12 cellular contexts compared by ENCODE assay signal in the genomic region with DNA sequence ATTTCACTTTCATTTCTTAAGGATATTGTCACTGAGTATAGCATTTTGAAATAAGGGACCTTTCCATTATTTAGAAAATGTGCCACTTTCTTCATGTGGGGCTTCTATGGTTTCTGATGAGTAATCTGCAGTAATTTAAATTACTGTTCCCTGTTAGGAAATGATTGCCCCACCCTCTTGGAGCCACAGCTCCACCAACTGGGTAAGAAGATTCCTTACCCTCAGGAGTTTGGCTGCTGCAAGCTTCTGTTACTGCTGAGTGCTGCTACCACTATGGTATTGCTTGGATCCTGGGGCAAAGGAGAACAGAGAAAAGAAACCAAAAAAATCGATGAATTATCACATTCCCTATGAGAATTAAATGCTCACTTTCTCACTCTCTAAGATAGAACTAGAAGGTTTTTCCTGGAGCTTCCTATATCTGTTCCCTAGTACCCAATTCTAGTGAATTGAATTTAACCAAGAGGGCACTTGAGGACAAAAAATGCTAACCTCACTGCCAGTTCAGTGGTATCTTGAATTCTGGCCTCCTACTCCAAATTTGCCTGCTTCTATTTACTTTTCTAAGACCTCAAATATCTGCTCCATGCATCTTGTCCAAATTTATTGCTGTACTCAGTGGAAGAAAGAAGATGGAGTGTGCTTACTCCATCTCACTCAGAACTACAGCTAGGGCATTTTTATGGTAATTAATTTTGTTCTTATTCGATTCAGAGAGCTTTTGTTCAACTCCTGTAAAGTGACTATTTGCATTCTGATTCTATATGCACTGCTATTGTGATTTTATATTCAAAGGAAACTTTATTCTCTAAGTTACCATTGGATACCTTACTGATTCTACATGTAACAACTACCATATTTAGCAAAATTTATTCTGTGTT.
DNase-seq lines count a peak whose midpoint lies in the region; ATAC-seq and TF ChIP-seq lines count a peak whose summit lies in the region.
"Had no signal": no experiment of that assay in that cellular context is flagged by ENCODE, and none has a peak within 500 bp of the region (broad histone marks: within the 10 kb centered on the region; RNA-seq: fewer than 3 reads in every experiment).

No MANE protein-coding gene starts in this region.

- ATAC-seq in HG03439 (IDR thresholded peaks at IDR 0.05; ENCODE audit: unreplicated experiment) (no peak), GM21529 (IDR thresholded peaks at IDR 0.05; ENCODE audit: unreplicated experiment) (no peak)

- DNase-seq in HCEC 1CT (peak; percentile 40), NB4 (ENCODE audit: low read depth) (peak; percentile 60), choroid plexus epithelial cell (ENCODE audit: low read depth) (peak; percentile 19), retinal pigment epithelial cell (ENCODE audit: low read depth) (peak; percentile 12), CD1c-positive myeloid dendritic cell (ENCODE audit: extremely low spot score) (no peak)
- DNase-seq: activated naive CD4-positive, alpha-beta T cell; Caco-2; NCI-H1048; NCI-H2227 treated with DMSO at 0.1 percent for 48 hours; T1000 had no signal

- TF ChIP-seq CTCF in NB4 (IDR thresholded peaks at IDR 0.05; ENCODE audit: low read depth, low read length) (no peak), choroid plexus epithelial cell (conservative IDR thresholded peaks at IDR 0.05; ENCODE audit: low read depth, low read length) (peak; percentile 9), retinal pigment epithelial cell (conservative IDR thresholded peaks at IDR 0.05; ENCODE audit: low read depth, low read length) (peak; percentile 58)

- TF ChIP-seq POLR2A in NB4 (IDR thresholded peaks at IDR 0.05; ENCODE audit: extremely low read depth, insufficient read length), result no peak

- H3K4me3 ChIP-seq in NB4 (ENCODE audit: low read depth, low read length) (no peak overlapping the region), choroid plexus epithelial cell (ENCODE audit: low read depth, low read length) (no peak overlapping the region), retinal pigment epithelial cell (ENCODE audit: low read length) (no peak overlapping the region)
